In the genomic region with DNA sequence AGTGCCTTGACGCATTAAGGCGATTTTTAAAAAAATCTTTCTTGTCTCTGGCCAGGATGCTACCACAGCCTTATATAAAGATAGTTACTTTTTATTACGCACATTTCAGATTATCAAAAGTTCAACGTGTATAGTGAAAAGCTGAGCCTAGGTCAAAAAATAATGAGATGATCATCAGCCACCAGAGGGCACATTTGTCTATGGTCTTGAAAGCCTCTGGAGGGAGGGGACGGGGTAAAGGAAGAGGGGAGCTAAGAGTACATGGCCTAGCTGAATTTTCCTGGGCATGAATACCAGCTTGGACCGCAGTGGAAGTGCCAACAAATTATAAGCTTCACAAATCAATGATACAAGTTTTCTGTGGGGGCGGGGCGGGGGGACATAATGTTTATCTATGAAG, we compare ENCODE assay signal across 10 cellular contexts.
DNase-seq lines count a peak whose midpoint lies in the region; ATAC-seq and TF ChIP-seq lines count a peak whose summit lies in the region.
"Had no signal": no experiment of that assay in that cellular context is flagged by ENCODE, and none has a peak within 500 bp of the region (broad histone marks: within the 10 kb centered on the region; RNA-seq: fewer than 3 reads in every experiment).

No MANE protein-coding gene starts in this region.

- H3K79me2 ChIP-seq in OCI-LY7 (ENCODE audit: insufficient read depth, low read depth, low read length), result no peaks in the 10 kb centered on the region

- H3K27me3 ChIP-seq in kidney epithelial cell (ENCODE audit: control insufficient read depth, insufficient read depth, low read length), result no peaks in the 10 kb centered on the region
- H3K27me3 ChIP-seq: neutrophil had no signal

- TF ChIP-seq CTCF in OCI-LY7 (conservative IDR thresholded peaks at IDR 0.05; ENCODE audit: low read length) (peak; percentile 76), kidney epithelial cell (IDR thresholded peaks at IDR 0.05; ENCODE audit: insufficient read depth, low read length, poor library complexity, severe bottlenecking) (peak; percentile 17)

- no peaks in the 10 kb centered on the region for H3K9me2 ChIP-seq in OCI-LY7 (ENCODE audit: insufficient read depth, low read length)

- H2AFZ ChIP-seq in OCI-LY7 (ENCODE audit: low read length), result no peak overlapping the region
- H2AFZ ChIP-seq: PC-9 had no signal

- no peaks in the 10 kb centered on the region for H3K9me3 ChIP-seq in OCI-LY7 (ENCODE audit: low read length)
- H3K9me3 ChIP-seq: neutrophil had no signal

- H3K4me2 ChIP-seq in OCI-LY7 (ENCODE audit: low read length), result no peak overlapping the region
- H3K4me2 ChIP-seq: PC-9 had no signal

- no peak overlapping the region for H3K27ac ChIP-seq in OCI-LY7 (ENCODE audit: low read depth, low read length, poor library complexity, severe bottlenecking)
- H3K27ac ChIP-seq: neutrophil, PC-9 had no signal

- CTCF ChIA-PET in OCI-LY7 (lab: Charles Lee; ENCODE audit: unreplicated experiment), result interaction anchor here (0.6 kb wide), 1 partner anchor 1576 kb away, joined by 8 read pairs; no protein-coding TSS in a partner anchor

- H4K20me1 ChIP-seq in OCI-LY7 (ENCODE audit: insufficient read depth, low read length), result no peaks in the 10 kb centered on the region

- H3K36me3 ChIP-seq in OCI-LY7 (ENCODE audit: insufficient read depth, low read length) (no peaks in the 10 kb centered on the region), kidney epithelial cell (ENCODE audit: control insufficient read depth, insufficient read depth, low read length) (no peaks in the 10 kb centered on the region)
- H3K36me3 ChIP-seq: neutrophil had no signal

- no peaks in the 10 kb centered on the region for H3K4me1 ChIP-seq in OCI-LY7 (ENCODE audit: insufficient read depth, low read length, poor library complexity, severe bottlenecking)

- H3K4me3 ChIP-seq in OCI-LY7 (ENCODE audit: low read depth, low read length, poor library complexity, severe bottlenecking) (no peak overlapping the region), kidney epithelial cell (ENCODE audit: low read depth, low read length) (no peak overlapping the region)
- H3K4me3 ChIP-seq: PC-9 had no signal

- no TSS peak for BruUV-seq in OCI-LY7 (replicated peaks; lab: Mats Ljungman, UMichigan)

- POLR2A ChIA-PET in OCI-LY7 (lab: Charles Lee), result interaction anchor here (0.6 to 0.8 kb wide), 4 partner anchors 15 to 839 kb away, joined by 3 to 9 read pairs (median 4); no protein-coding TSS in a partner anchor

- intact Hi-C loops in OCI-LY7 (cut with micrococcal nuclease; ENCODE audit: unreplicated experiment), result no loop called here

- no peak for ATAC-seq in HG03097 (IDR thresholded peaks at IDR 0.05; ENCODE audit: low FRiP score, unreplicated experiment)
- no peak for ATAC-seq in HG02970 (IDR thresholded peaks at IDR 0.05; ENCODE audit: low FRiP score, unreplicated experiment)

- peak; percentile 9 for DNase-seq in DMS53 treated with DMSO at 0.1 percent for 48 hours (lab: John Stamatoyannopoulos, UW; ENCODE audit: unreplicated experiment)
- peak; percentile 30 for DNase-seq in HCEC 1CT
- DNase-seq in OCI-LY7 (ENCODE audit: low spot score), result peak; percentile 7
- DNase-seq in kidney epithelial cell (ENCODE audit: low read depth), result no peak
- DNase-seq in NCI-H226, result no peak
- no peak for DNase-seq in UCSD-AML1 (lab: John Stamatoyannopoulos, UW; ENCODE audit: unreplicated experiment)
- DNase-seq: PC-9 had no signal

Comparison
In these comparisons a context has a peak if more than half of its experiments do, and no peak if none do; other contexts are left out.
1. DNase-seq: peak in DMS53 treated with DMSO at 0.1 percent for 48 hours (single experiment), HCEC 1CT (single experiment) and OCI-LY7 (single experiment); none in kidney epithelial cell (single experiment), NCI-H226 (single experiment) and UCSD-AML1 (single experiment).